ENCODE assay signal across 2 cellular contexts in genomic region chr6:47149554-47149953, GRCh38.
TF ChIP-seq lines count a peak whose summit lies in the region.

No MANE protein-coding gene starts in this region.

TF ChIP-seq in IMR-90, 13 proteins besides CTCF, POLR2A, EP300 and RAD21:
- TF ChIP-seq MAFK (IDR thresholded peaks at IDR 0.05; ENCODE audit: low read depth, low read length) (no peak), BHLHE40 (IDR thresholded peaks at IDR 0.05; ENCODE audit: low read depth, low read length) (no peak), MAZ (IDR thresholded peaks at IDR 0.05; ENCODE audit: borderline replicate concordance, low read depth, low read length) (no peak), MXI1 (IDR thresholded peaks at IDR 0.05; ENCODE audit: borderline replicate concordance, low read depth, low read length) (no peak), CEBPB (IDR thresholded peaks at IDR 0.05; ENCODE audit: low read depth, low read length) (no peak), NFE2L2 (IDR thresholded peaks at IDR 0.05; ENCODE audit: low read depth, low read length) (no peak), CHD1 (IDR thresholded peaks at IDR 0.05; ENCODE audit: low read depth, low read length) (no peak), SMC3 (IDR thresholded peaks at IDR 0.05; ENCODE audit: low read depth, low read length) (no peak), RCOR1 (IDR thresholded peaks at IDR 0.05; ENCODE audit: insufficient replicate concordance, low read length) (no peak), ELK1 (IDR thresholded peaks at IDR 0.05; ENCODE audit: borderline replicate concordance, low read depth, low read length) (no peak), RFX5 (IDR thresholded peaks at IDR 0.05; ENCODE audit: low read depth, low read length) (no peak)
- TF ChIP-seq, protein P1, sequence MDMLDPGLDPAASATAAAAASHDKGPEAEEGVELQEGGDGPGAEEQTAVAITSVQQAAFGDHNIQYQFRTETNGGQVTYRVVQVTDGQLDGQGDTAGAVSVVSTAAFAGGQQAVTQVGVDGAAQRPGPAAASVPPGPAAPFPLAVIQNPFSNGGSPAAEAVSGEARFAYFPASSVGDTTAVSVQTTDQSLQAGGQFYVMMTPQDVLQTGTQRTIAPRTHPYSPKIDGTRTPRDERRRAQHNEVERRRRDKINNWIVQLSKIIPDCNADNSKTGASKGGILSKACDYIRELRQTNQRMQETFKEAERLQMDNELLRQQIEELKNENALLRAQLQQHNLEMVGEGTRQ (IDR thresholded peaks at IDR 0.05; ENCODE audit: low read depth, low read length): no peak

TF ChIP-seq in K562, 482 proteins besides CTCF, POLR2A, EP300 and RAD21:
- TF ChIP-seq TRIM24 (IDR thresholded peaks at IDR 0.05) (0 out of 4 replicates have a peak, but pooled peaks of 1 of the 2 experiments have one; percentile 10), NCOR1 (IDR thresholded peaks at IDR 0.05) (peak; percentile 20; the same call in 1 of the 2 replicates), TCF3 (CRISPR knock-in tag; IDR thresholded peaks at IDR 0.05) (peak; percentile 37), CBFA2T2 (conservative IDR thresholded peaks at IDR 0.05) (peak; percentile 64), TEAD4 (IDR thresholded peaks at IDR 0.05; ENCODE audit: low read length) (0 out of 2 replicates have a peak, but pooled peaks have one; percentile 31), TEAD4 (CRISPR knock-in tag; IDR thresholded peaks at IDR 0.05; ENCODE audit: borderline replicate concordance) (no peak), TFAP4 (CRISPR knock-in tag; IDR thresholded peaks at IDR 0.05; ENCODE audit: borderline replicate concordance) (0 out of 2 replicates have a peak, but pooled peaks have one; percentile 15), HEY1 (CRISPR knock-in tag; IDR thresholded peaks at IDR 0.05; ENCODE audit: borderline replicate concordance) (no peak), DMBX1 (CRISPR knock-in tag; IDR thresholded peaks at IDR 0.05; ENCODE audit: borderline replicate concordance) (no peak), NONO (IDR thresholded peaks at IDR 0.05; ENCODE audit: low read depth in 2 of 2, low read length in 1 of 2) (no peak), CBFA2T3 (IDR thresholded peaks at IDR 0.05) (peak; percentile 78), TAL1 (IDR thresholded peaks at IDR 0.05) (0 out of 2 replicates have a peak, but pooled peaks have one; percentile 5), HMG20B (CRISPR knock-in tag; IDR thresholded peaks at IDR 0.05) (no peak), STAT5A (IDR thresholded peaks at IDR 0.05; ENCODE audit: borderline replicate concordance, low read length) (0 out of 2 replicates have a peak, but pooled peaks have one; percentile 30), COPS2 (conservative IDR thresholded peaks at IDR 0.05) (no peak), SMAD3 (CRISPR knock-in tag; conservative IDR thresholded peaks at IDR 0.05) (no peak)
TF ChIP-seq in K562: peak in this region for 9.
